Comparison of ENCODE assay signal across 8 cellular contexts in genomic region chr20:20017001-20017851, GRCh38. TPM values are rescaled to one million over a fixed set of nuclear protein-coding genes. Genes with fewer than 3 reads are reported as not detected.
DNase-seq lines count a peak whose midpoint lies in the region; FAIRE-seq and TF ChIP-seq lines count a peak whose summit lies in the region.

A gene with protein sequence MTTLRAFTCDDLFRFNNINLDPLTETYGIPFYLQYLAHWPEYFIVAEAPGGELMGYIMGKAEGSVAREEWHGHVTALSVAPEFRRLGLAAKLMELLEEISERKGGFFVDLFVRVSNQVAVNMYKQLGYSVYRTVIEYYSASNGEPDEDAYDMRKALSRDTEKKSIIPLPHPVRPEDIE (plus strand): TSS chr20:20017362. CDS start chr20:20017397, 35 bp downstream.

- H3K27ac ChIP-seq in SJSA1 (peak within 1 kb of the TSS; percentile 26), neutrophil (peak within 1 kb of the TSS; percentile 69), substantia nigra (ENCODE audit: low read depth, low read length, poor library complexity, severe bottlenecking) (peak within 1 kb of the TSS; percentile 79)

- H3K4me3 ChIP-seq in HAP-1 (peak within 1 kb of the TSS; percentile 86), MG63 (peak within 1 kb of the TSS; percentile 73), SJSA1 (peak within 1 kb of the TSS; percentile 72), neutrophil (ENCODE audit: low read depth in 1 of 2, low read length in 1 of 2) (peak within 1 kb of the TSS; percentile 67 to 75)

- H3K36me3 ChIP-seq in HAP-1 (replicated peaks): peaks cover 13% of the 10 kb centered on the region
- H3K36me3 ChIP-seq in MG63: peaks cover 4% of the 10 kb centered on the region; the same call in 1 of the 2 replicates
- peaks cover 22% of the 10 kb centered on the region for H3K36me3 ChIP-seq in SJSA1
- no peaks in the 10 kb centered on the region for H3K36me3 ChIP-seq in neutrophil

- in situ Hi-C loops in HAP-1 (cut with MboI; ENCODE audit: low sequenced_read_pairs): no loop called here

- no peaks in the 10 kb centered on the region for H3K9me3 ChIP-seq in HAP-1
- H3K9me3 ChIP-seq in MG63: no peaks in the 10 kb centered on the region
- no peaks in the 10 kb centered on the region for H3K9me3 ChIP-seq in SJSA1 (replicated peaks)
- no peaks in the 10 kb centered on the region for H3K9me3 ChIP-seq in neutrophil

- H3K4me1 ChIP-seq in HAP-1 (peaks cover 14% of the 10 kb centered on the region), SJSA1 (replicated peaks) (peaks cover 22% of the 10 kb centered on the region), neutrophil (ENCODE audit: control insufficient read depth in 1 of 2, insufficient read depth in 1 of 2, low read depth in 1 of 2, low read length in 1 of 2) (peaks cover 9 to 19% of the 10 kb centered on the region in 2 experiments)

- DNase-seq in GM03348 (ENCODE audit: low spot score) (peak; percentile 97), HAP-1 (ENCODE audit: low spot score in 2 of 2) (peak; percentile 87 to 95), MG63 (peak; percentile 92), SJSA1 (ENCODE audit: low read depth in 1 of 2, low spot score in 2 of 2) (peak; percentile 76 to 95), frontal cortex (ENCODE audit: low spot score in 2 of 2) (peak; percentile 93 to 96), substantia nigra (lab: John Stamatoyannopoulos, UW) (peak; percentile 67 to 97 (median 92))
- DNase-seq in activated naive CD4-positive, alpha-beta T cell treated with Interleukin-2 at 50 U/mL for 16 hours: peak; percentile 92

- peak; percentile 79 for TF ChIP-seq CTCF in neutrophil (IDR thresholded peaks at IDR 0.05)

- H3K27me3 ChIP-seq in HAP-1 (ENCODE audit: low read depth) (no peaks in the 10 kb centered on the region), MG63 (no peaks in the 10 kb centered on the region), SJSA1 (replicated peaks) (no peaks in the 10 kb centered on the region), neutrophil (no peaks in the 10 kb centered on the region)

- no peak for FAIRE-seq in frontal cortex (lab: Jason Lieb, UNC)

RNA-seq across cellular contexts. Expression of the gene that starts here (rescaled TPM):
- 86.6 and 105 TPM in 2 replicates for total RNA-seq in MG63 (2014; rRNA removed; shearing (Covaris generic); ENCODE audit: low replicate concordance)
- total RNA-seq in SJSA1 (2014; rRNA removed; shearing (Covaris generic)): 50.0 and 71.7 TPM in 2 replicates
- total RNA-seq in frontal cortex: 46.5 TPM

Comparison
In these comparisons a context has a peak if more than half of its experiments do, and no peak if none do; other contexts are left out.
1. Peak in every context shown above with its lines: DNase-seq, H3K4me3 ChIP-seq and H3K27ac ChIP-seq.
2. H3K27ac ChIP-seq: peak in every context shown above with its lines; median percentile 79 in substantia nigra; 69 in neutrophil; 26 in SJSA1.